Comparison of ENCODE assay signal across 8 cellular contexts in the genomic region with DNA sequence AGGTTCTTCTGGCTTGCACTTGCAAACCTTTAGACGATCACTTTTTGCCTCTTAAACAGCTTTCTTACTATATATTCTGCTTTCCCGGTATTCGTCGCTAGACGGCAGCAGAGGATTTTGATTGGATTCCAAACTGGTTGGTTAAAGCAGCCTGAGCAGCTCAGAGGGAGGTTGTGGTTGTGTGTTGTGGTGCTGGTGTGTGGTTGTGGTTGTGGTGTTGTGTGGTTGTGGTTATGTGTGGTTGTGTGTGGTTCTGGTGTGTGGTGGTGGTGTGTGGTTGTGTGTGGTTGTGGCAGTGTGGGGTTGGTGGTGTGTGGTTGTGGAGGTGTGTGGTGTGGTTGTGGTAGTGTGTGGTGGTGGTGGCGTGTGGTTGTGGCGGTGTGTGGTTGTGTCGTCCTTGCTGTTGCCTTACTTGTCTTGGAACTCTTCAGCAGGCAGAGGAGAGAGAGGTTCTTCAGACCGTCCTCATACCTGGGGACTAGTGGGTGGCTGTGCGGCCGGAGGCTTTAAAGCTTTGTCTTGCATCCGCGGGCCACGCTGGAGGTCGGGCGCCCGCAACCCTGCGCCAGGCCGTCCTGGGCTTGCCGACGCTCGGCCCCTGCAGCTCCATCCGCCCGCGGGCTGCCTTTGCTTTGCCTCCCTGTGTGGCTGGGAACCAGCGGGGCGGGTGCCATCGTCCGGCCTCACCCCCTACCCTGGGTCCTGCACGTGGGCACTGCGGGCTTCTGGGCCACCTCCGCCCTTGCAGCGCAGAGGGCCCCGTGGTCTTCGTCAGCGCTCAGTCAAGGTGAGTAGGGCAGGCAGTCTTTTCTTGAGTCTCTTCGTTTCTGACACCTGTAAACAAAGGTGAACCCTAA.
DNase-seq lines count a peak whose midpoint lies in the region; ATAC-seq, FAIRE-seq and TF ChIP-seq lines count a peak whose summit lies in the region.

No MANE protein-coding gene starts in this region.

- no peak overlapping the region for H3K27ac ChIP-seq in kidney (ENCODE audit: low read depth in 2 of 2, low read length in 2 of 2)

- H3K4me1 ChIP-seq in NT2/D1 (ENCODE audit: insufficient read depth, insufficient read length) (no peaks in the 10 kb centered on the region), kidney (ENCODE audit: control insufficient read depth in 1 of 2, insufficient read depth in 1 of 2, low read depth in 1 of 2, low read length in 2 of 2) (peaks cover 0 to 2% of the 10 kb centered on the region in 2 donors)

- H3K36me3 ChIP-seq in NT2/D1 (ENCODE audit: insufficient read depth, insufficient read length, low read length) (no peaks in the 10 kb centered on the region), kidney (ENCODE audit: control insufficient read depth in 1 of 2, insufficient read depth in 2 of 2, low read length in 2 of 2) (no peaks in the 10 kb centered on the region)

- peak; percentile 25 for FAIRE-seq in kidney (lab: Jason Lieb, UNC)

- in situ Hi-C loops in T47D (cut with HindIII; ENCODE audit: low pct_unique_long_range_greater_than_20kb, low sequenced_read_pairs) = no loop called here

- no peak for ATAC-seq in HG03520 (IDR thresholded peaks at IDR 0.05; ENCODE audit: unreplicated experiment)

- H3K27me3 ChIP-seq in NT2/D1 (ENCODE audit: insufficient read depth, insufficient read length) = no peaks in the 10 kb centered on the region

- H3K4me3 ChIP-seq in NT2/D1 (ENCODE audit: insufficient read length, low read depth) (no peak overlapping the region), kidney (ENCODE audit: low read length in 2 of 2) (no peak overlapping the region)

- intact Hi-C loops in kidney (cut with DNase I) = no loop called here

- no peaks in the 10 kb centered on the region for H3K9me3 ChIP-seq in NT2/D1 (ENCODE audit: insufficient read depth, low read length)
- H3K9me3 ChIP-seq in kidney (ENCODE audit: control insufficient read depth in 1 of 2, low read length in 2 of 2) = no peaks in the 10 kb centered on the region

- peak; percentile 71 for DNase-seq in EL
- DNase-seq in HT-29 (ENCODE audit: low spot score) = peak; percentile 95
- peak; percentile 44 for DNase-seq in NT2/D1 (ENCODE audit: low read depth, low spot score)
- peak; percentile 37 to 75 for DNase-seq in T47D (ENCODE audit: low read depth in 1 of 2, low spot score in 1 of 2)
- no peak for DNase-seq in kidney
- DNase-seq in superior temporal gyrus (ENCODE audit: extremely low spot score) = peak; percentile 74
- no peak for DNase-seq in NCI-H1105 treated with DMSO at 0.1 percent for 48 hours (lab: John Stamatoyannopoulos, UW)

- H3K9ac ChIP-seq in NT2/D1 (ENCODE audit: insufficient read length, low read depth) (no peak overlapping the region), kidney (ENCODE audit: low read length in 2 of 2) (no peak overlapping the region)

- TF ChIP-seq CTCF in kidney (IDR thresholded peaks at IDR 0.05; ENCODE audit: borderline replicate concordance, extremely low read depth, insufficient read depth) = peak; percentile 66

Comparison
In these comparisons a context has a peak if more than half of its experiments do, and no peak if none do; other contexts are left out.
1. DNase-seq: peak in EL (single experiment), HT-29 (single experiment), NT2/D1 (single experiment), T47D (2 of 2) and superior temporal gyrus (single experiment); none in kidney (single experiment) and NCI-H1105 treated with DMSO at 0.1 percent for 48 hours (single experiment).